8 cellular contexts compared by ENCODE assay signal in the genomic region with DNA sequence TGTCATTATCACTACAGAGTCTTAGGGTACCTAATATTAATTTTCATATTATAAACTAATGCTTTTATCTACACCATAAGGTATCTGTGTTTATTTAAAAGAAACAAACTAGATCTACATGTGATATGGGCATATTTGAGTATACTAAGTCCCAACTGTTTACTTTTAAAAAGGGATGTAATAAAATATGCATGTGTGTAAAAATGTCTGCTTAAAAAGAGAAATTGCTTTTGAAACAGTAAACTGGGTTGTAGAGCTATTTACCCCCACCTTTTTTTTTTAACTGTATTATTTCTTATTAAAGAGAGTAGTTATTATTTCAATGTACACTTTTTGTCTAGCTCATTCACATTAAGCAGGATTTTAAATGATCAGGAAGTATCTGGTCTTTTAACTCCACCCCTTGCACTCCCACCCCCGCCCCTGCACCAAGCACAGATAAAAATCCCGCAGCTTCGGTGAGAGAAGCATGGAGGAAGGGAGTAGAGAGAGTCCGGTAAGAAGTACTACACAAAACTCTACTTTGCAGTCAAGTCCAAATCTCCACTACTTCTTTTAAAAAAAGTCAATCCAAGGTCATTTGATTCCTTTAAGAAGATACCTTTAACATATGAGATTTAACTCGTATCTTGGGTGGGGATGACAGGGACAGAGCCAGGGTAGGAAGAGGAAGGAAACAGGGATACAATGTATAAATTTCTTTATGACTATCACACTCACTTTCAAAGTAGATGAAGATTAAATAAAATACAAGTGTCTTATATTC.
DNase-seq lines count a peak whose midpoint lies in the region; TF ChIP-seq lines count a peak whose summit lies in the region.

No MANE protein-coding gene starts in this region.

- no peaks in the 10 kb centered on the region for H3K27me3 Mint-ChIP-seq in chondrocyte (ENCODE audit: low read depth)
- no peaks in the 10 kb centered on the region for H3K27me3 Mint-ChIP-seq in stimulated activated naive CD8-positive, alpha-beta T cell treated with anti-CD3 and anti-CD28 coated beads, Interleukin-15, Interleukin-2, amounts not matched to agents 100 ng/mL and 50 ng/mL, for 24 hours

- DNase-seq in DMS 273 (lab: John Stamatoyannopoulos, UW; ENCODE audit: unreplicated experiment) (peak; percentile 61), HUDEP-2 (lab: John Stamatoyannopoulos, UW; ENCODE audit: unreplicated experiment in 76 of 76) (peak in 62 of 76 experiments; percentile 5 to 76 (median 44)), SK-N-SH (peak; percentile 46), chondrocyte (ENCODE audit: low spot score) (no peak), GM10266 (ENCODE audit: extremely low spot score) (no peak)
- no peak for DNase-seq in activated CD4-positive, CD25-positive, alpha-beta regulatory T cell (lab: John Stamatoyannopoulos, UW)

- no peak for TF ChIP-seq EP300 in SK-N-SH (IDR thresholded peaks at IDR 0.05; ENCODE audit: borderline replicate concordance in 1 of 2, low read depth in 1 of 2, low read length in 1 of 2)

- no peaks in the 10 kb centered on the region for H3K9me3 Mint-ChIP-seq in chondrocyte (ENCODE audit: low read depth)
- no peaks in the 10 kb centered on the region for H3K9me3 Mint-ChIP-seq in stimulated activated naive CD8-positive, alpha-beta T cell treated with anti-CD3 and anti-CD28 coated beads, Interleukin-15, Interleukin-2, amounts not matched to agents 100 ng/mL and 50 ng/mL, for 24 hours

- no peak overlapping the region for H2AFZ ChIP-seq in SK-N-SH (ENCODE audit: low read depth)

- CTCF ChIA-PET in SK-N-SH (lab: Yijun Ruan, JAX), result interaction anchor here (0.8 to 1.3 kb wide), 2 partner anchors 10 to 364 kb away, joined by 3 to 4 read pairs; no protein-coding TSS in a partner anchor

- peaks cover 6% of the 10 kb centered on the region for H3K36me3 Mint-ChIP-seq in chondrocyte (ENCODE audit: low read depth)
- H3K36me3 Mint-ChIP-seq in stimulated activated naive CD8-positive, alpha-beta T cell treated with anti-CD3 and anti-CD28 coated beads, Interleukin-15, Interleukin-2, amounts not matched to agents 100 ng/mL and 50 ng/mL, for 24 hours (ENCODE audit: low read depth), result peaks cover 19% of the 10 kb centered on the region

- H3K4me2 ChIP-seq in SK-N-SH, result peak overlapping the region; percentile 75

- H3K27ac ChIP-seq in SK-N-SH (ENCODE audit: low read depth in 2 of 2, low read length in 1 of 2) (peak overlapping the region; percentile 98 to 99), liver (ENCODE audit: low read depth in 1 of 2, low read length in 2 of 2) (peak overlapping the region; percentile 66 to 74)

- peak overlapping the region; percentile 91 for H3K9ac ChIP-seq in SK-N-SH
- H3K9ac ChIP-seq in liver (ENCODE audit: low read depth in 1 of 2, low read length in 2 of 2), result peak overlapping the region; percentile 87 to 92

- peak overlapping the region; percentile 71 to 79 for H3K4me3 ChIP-seq in SK-N-SH (ENCODE audit: low read depth in 2 of 2, low read length in 1 of 2)
- peak overlapping the region; percentile 63 to 79 (median 65) for H3K4me3 ChIP-seq in liver (ENCODE audit: low read depth in 1 of 3, low read length in 3 of 3)

- H3K9me3 ChIP-seq in SK-N-SH (no peaks in the 10 kb centered on the region), liver (ENCODE audit: control insufficient read depth in 4 of 4, low read length in 3 of 4) (no peaks in the 10 kb centered on the region)

- WGBS in SK-N-SH (ENCODE audit: low lambda C conversion rate), result 1% methylated on average over 5 of the region's 5 CpGs
- under 1% methylated on average over 5 of the region's 5 CpGs for WGBS in liver

- H3K9me2 ChIP-seq in SK-N-SH, result no peaks in the 10 kb centered on the region

- H3F3A ChIP-seq in SK-N-SH (replicated peaks; ENCODE audit: insufficient read depth), result peaks cover 50% of the 10 kb centered on the region

- TF ChIP-seq RAD21 in SK-N-SH (IDR thresholded peaks at IDR 0.05; ENCODE audit: low read length), result no peak
- TF ChIP-seq RAD21 in liver (IDR thresholded peaks at IDR 0.05), result no peak

- H3K79me2 ChIP-seq in SK-N-SH (ENCODE audit: insufficient read depth), result peaks cover 95% of the 10 kb centered on the region

- no peak for TF ChIP-seq CTCF in SK-N-SH (IDR thresholded peaks at IDR 0.05)
- no peak for TF ChIP-seq CTCF in chondrocyte (IDR thresholded peaks at IDR 0.05)
- no peak for TF ChIP-seq CTCF in liver (IDR thresholded peaks at IDR 0.05; ENCODE audit: low read depth, low read length, missing input control)
- TF ChIP-seq CTCF in GM10266 (IDR thresholded peaks at IDR 0.05; ENCODE audit: control insufficient read depth, insufficient read depth, low read depth, missing control alignments), result no peak

- peak overlapping the region; percentile 96 for H3K4me3 Mint-ChIP-seq in chondrocyte (ENCODE audit: unreplicated experiment)
- H3K4me3 Mint-ChIP-seq in stimulated activated naive CD8-positive, alpha-beta T cell treated with anti-CD3 and anti-CD28 coated beads, Interleukin-15, Interleukin-2, amounts not matched to agents 100 ng/mL and 50 ng/mL, for 24 hours, result peak overlapping the region; percentile 98

- H3K27me3 ChIP-seq in SK-N-SH (ENCODE audit: insufficient read depth) (no peaks in the 10 kb centered on the region), liver (ENCODE audit: control insufficient read depth in 4 of 4, insufficient read depth in 4 of 4, low read length in 3 of 4) (no peaks in the 10 kb centered on the region)

- H3K36me3 ChIP-seq in SK-N-SH (replicated peaks in 1 of 2; ENCODE audit: control insufficient read depth in 1 of 2, insufficient read depth in 2 of 2, low read length in 1 of 2) (peaks cover 5 to 26% of the 10 kb centered on the region in 2 experiments), liver (ENCODE audit: control insufficient read depth in 4 of 4, insufficient read depth in 3 of 4, low read depth in 1 of 4, low read length in 3 of 4) (peaks cover 0 to 10% (median 2%) of the 10 kb centered on the region in 4 donors)

- peak overlapping the region; percentile 99 for H3K27ac Mint-ChIP-seq in chondrocyte (ENCODE audit: unreplicated experiment)
- peak overlapping the region; percentile 100 for H3K27ac Mint-ChIP-seq in stimulated activated naive CD8-positive, alpha-beta T cell treated with anti-CD3 and anti-CD28 coated beads, Interleukin-15, Interleukin-2, amounts not matched to agents 100 ng/mL and 50 ng/mL, for 24 hours

- POLR2A ChIA-PET in SK-N-SH (lab: Yijun Ruan, JAX), result interaction anchor here (0.9 kb wide), 1 partner anchor 365 kb away, joined by 3 read pairs; no protein-coding TSS in a partner anchor

- H4K20me1 ChIP-seq in SK-N-SH (ENCODE audit: insufficient read depth), result peaks cover 52% of the 10 kb centered on the region

- H3K4me1 ChIP-seq in SK-N-SH (ENCODE audit: control insufficient read depth in 1 of 2, insufficient read depth in 2 of 2, low read depth in 1 of 2, low read length in 1 of 2) (peaks cover 0 to 5% of the 10 kb centered on the region in 2 experiments; a peak in 2 of 4 replicates), liver (ENCODE audit: control insufficient read depth in 4 of 4, insufficient read depth in 4 of 4, low read length in 3 of 4) (peaks cover 5 to 26% (median 19%) of the 10 kb centered on the region in 4 donors)

- H3K4me1 Mint-ChIP-seq in chondrocyte (ENCODE audit: low read depth), result peaks cover 36% of the 10 kb centered on the region
- peaks cover 52% of the 10 kb centered on the region for H3K4me1 Mint-ChIP-seq in stimulated activated naive CD8-positive, alpha-beta T cell treated with anti-CD3 and anti-CD28 coated beads, Interleukin-15, Interleukin-2, amounts not matched to agents 100 ng/mL and 50 ng/mL, for 24 hours (ENCODE audit: low read depth)

TF ChIP-seq in SK-N-SH, 30 proteins besides CTCF, POLR2A, EP300 and RAD21:
- TF ChIP-seq TEAD4 (IDR thresholded peaks at IDR 0.05; ENCODE audit: borderline replicate concordance, insufficient read depth), result no peak
- TF ChIP-seq POLR2AphosphoS5 (IDR thresholded peaks at IDR 0.05; ENCODE audit: low read depth, low read length), result peak; percentile 53; the same call in 1 of the 2 replicates

TF ChIP-seq in liver, 16 proteins besides CTCF, POLR2A, EP300 and RAD21 (continues in another document):
- TF ChIP-seq, protein P1, sequence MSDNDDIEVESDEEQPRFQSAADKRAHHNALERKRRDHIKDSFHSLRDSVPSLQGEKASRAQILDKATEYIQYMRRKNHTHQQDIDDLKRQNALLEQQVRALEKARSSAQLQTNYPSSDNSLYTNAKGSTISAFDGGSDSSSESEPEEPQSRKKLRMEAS (IDR thresholded peaks at IDR 0.05), result no peak
- TF ChIP-seq NR2F2 (IDR thresholded peaks at IDR 0.05), result no peak
- TF ChIP-seq, protein P2, sequence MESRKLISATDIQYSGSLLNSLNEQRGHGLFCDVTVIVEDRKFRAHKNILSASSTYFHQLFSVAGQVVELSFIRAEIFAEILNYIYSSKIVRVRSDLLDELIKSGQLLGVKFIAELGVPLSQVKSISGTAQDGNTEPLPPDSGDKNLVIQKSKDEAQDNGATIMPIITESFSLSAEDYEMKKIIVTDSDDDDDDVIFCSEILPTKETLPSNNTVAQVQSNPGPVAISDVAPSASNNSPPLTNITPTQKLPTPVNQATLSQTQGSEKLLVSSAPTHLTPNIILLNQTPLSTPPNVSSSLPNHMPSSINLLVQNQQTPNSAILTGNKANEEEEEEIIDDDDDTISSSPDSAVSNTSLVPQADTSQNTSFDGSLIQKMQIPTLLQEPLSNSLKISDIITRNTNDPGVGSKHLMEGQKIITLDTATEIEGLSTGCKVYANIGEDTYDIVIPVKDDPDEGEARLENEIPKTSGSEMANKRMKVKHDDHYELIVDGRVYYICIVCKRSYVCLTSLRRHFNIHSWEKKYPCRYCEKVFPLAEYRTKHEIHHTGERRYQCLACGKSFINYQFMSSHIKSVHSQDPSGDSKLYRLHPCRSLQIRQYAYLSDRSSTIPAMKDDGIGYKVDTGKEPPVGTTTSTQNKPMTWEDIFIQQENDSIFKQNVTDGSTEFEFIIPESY (IDR thresholded peaks at IDR 0.05), result no peak

Comparison
In these comparisons a context has a peak if more than half of its experiments do, and no peak if none do; other contexts are left out.
1. DNase-seq: peak in DMS 273 (single experiment), HUDEP-2 (62 of 76) and SK-N-SH (single experiment); none in chondrocyte (single experiment), activated CD4-positive, CD25-positive, alpha-beta regulatory T cell (0 of 4) and GM10266 (single experiment).